15 cellular contexts compared by ENCODE assay signal in genomic region chr4:182141623-182142022, GRCh38.
"Had no signal": no experiment of that assay in that cellular context is flagged by ENCODE, and none has a peak within 500 bp of the region (broad histone marks: within the 10 kb centered on the region; RNA-seq: fewer than 3 reads in every experiment).

No MANE protein-coding gene starts in this region.

- H3K9me3 ChIP-seq: ascending aorta, prostate gland, SK-N-SH, spleen had no signal

- DNase-seq: activated CD4-positive, alpha-beta T cell treated with anti-CD3 and anti-CD28 coated beads for 4 hours; activated naive CD4-positive, alpha-beta T cell treated with Interleukin-2 at 50 U/mL for 16 hours; activated naive CD8-positive, alpha-beta T cell treated with anti-CD3 and anti-CD28 coated beads, Interleukin-2, amount 50 U/mL, for 24 hours; effector CD8-positive, alpha-beta T cell; nucleus accumbens; SK-N-SH; spleen; stimulated activated CD4-positive, alpha-beta T cell treated with anti-CD3 and anti-CD28 coated beads, Interleukin-2, amount 100 ng/mL, for 24 hours; stimulated activated naive CD4-positive, alpha-beta T cell treated with Interleukin-2 at 50 U/mL for 16 hours; T-helper 1 cell had no signal

- H3K9ac ChIP-seq: SK-N-SH had no signal

- H3K4me3 Mint-ChIP-seq: activated naive CD8-positive, alpha-beta T cell treated with anti-CD3 and anti-CD28 coated beads, Interleukin-2, amount 50 U/mL, for 24 hours had no signal

- H3K9me3 Mint-ChIP-seq: activated naive CD8-positive, alpha-beta T cell treated with anti-CD3 and anti-CD28 coated beads, Interleukin-2, amount 50 U/mL, for 24 hours had no signal

- H3K27ac ChIP-seq: ascending aorta, coronary artery, epithelial cell of prostate, prostate gland, VCaP had no signal

- H3K4me2 ChIP-seq: SK-N-SH had no signal

- H3K36me3 ChIP-seq: ascending aorta, prostate gland, spleen had no signal

- H3K27ac Mint-ChIP-seq: activated naive CD8-positive, alpha-beta T cell treated with anti-CD3 and anti-CD28 coated beads, Interleukin-2, amount 50 U/mL, for 24 hours had no signal

- H3K4me3 ChIP-seq: prostate gland had no signal

- ATAC-seq: activated naive CD8-positive, alpha-beta T cell treated with anti-CD3 and anti-CD28 coated beads, Interleukin-2, amount 50 U/mL, for 24 hours had no signal
